ENCODE assay signal across 16 cellular contexts in genomic region chr11:14339356-14339755, GRCh38. TPM values are rescaled to one million over a fixed set of nuclear protein-coding genes. Genes with fewer than 3 reads are reported as not detected.
DNase-seq lines count a peak whose midpoint lies in the region; ATAC-seq, FAIRE-seq and TF ChIP-seq lines count a peak whose summit lies in the region.
"Had no signal": no experiment of that assay in that cellular context is flagged by ENCODE, and none has a peak within 500 bp of the region (broad histone marks: within the 10 kb centered on the region; RNA-seq: fewer than 3 reads in every experiment).

No MANE protein-coding gene starts in this region.

- intact Hi-C loops in pancreas (cut with DNase I) (no loop called here), head of caudate nucleus (cut with DNase I) (no loop called here), upper lobe of right lung (cut with DNase I) (no loop called here)

- no peak for FAIRE-seq in GM12891 (lab: Jason Lieb, UNC)
- FAIRE-seq in colon (lab: Jason Lieb, UNC), result peak; percentile 64
- FAIRE-seq in pancreas (lab: Jason Lieb, UNC), result peak; percentile 5
- FAIRE-seq in HTR-8/SVneo (lab: Jason Lieb, UNC), result no peak
- FAIRE-seq: HepG2 had no signal

- H3K9me3 ChIP-seq in HUES64 (ENCODE audit: insufficient read depth, low read depth, low read length) (peaks cover 8% of the 10 kb centered on the region; the same call in 1 of the 2 replicates), pancreas (no peaks in the 10 kb centered on the region), upper lobe of right lung (peaks cover 8% of the 10 kb centered on the region)

- H3K36me3 ChIP-seq in HUES64 (ENCODE audit: insufficient read depth, low read length) (no peaks in the 10 kb centered on the region), pancreas (no peaks in the 10 kb centered on the region), upper lobe of right lung (no peaks in the 10 kb centered on the region)

- no peak for ATAC-seq in pancreas
- ATAC-seq in upper lobe of right lung, result no peak
- ATAC-seq: HepG2, Right ventricle myocardium inferior had no signal

- no peak for DNase-seq in GM12891 (ENCODE audit: insufficient read length, low spot score)
- DNase-seq in pancreas, result no peak
- no peak for DNase-seq in HTR-8/SVneo (ENCODE audit: insufficient read length, low spot score)
- no peak for DNase-seq in head of caudate nucleus
- DNase-seq in upper lobe of right lung, result no peak
- DNase-seq: Caco-2, NCI-H187 treated with DMSO at 0.1 percent for 48 hours, NCI-H446 treated with DMSO at 0.1 percent for 48 hours, NCI-H774, PC-9 had no signal

- no peak overlapping the region for H3K9ac ChIP-seq in HUES64 (ENCODE audit: low read depth, low read length)

- no CpG with 5 or more reads among the region's 1 CpG for WGBS in HUES64
- 81 to 92% methylated on average over 1 of the region's 1 CpG for WGBS in pancreas, 2 donors

- no peak for TF ChIP-seq CTCF in pancreas (IDR thresholded peaks at IDR 0.05)
- no peak for TF ChIP-seq CTCF in upper lobe of right lung (IDR thresholded peaks at IDR 0.05)

- H3K4me1 ChIP-seq in HUES64 (ENCODE audit: insufficient read depth, low read length), result peaks cover 89% of the 10 kb centered on the region
- H3K4me1 ChIP-seq in pancreas, result no peaks in the 10 kb centered on the region
- H3K4me1 ChIP-seq in upper lobe of right lung, result peaks cover 5% of the 10 kb centered on the region
- H3K4me1 ChIP-seq: Caco-2 had no signal

- TF ChIP-seq POLR2A in GM12891 (IDR thresholded peaks at IDR 0.05; ENCODE audit: low read depth, low read length), result no peak

- peak overlapping the region; percentile 80; the same call in 1 of the 2 replicates for H3K27ac ChIP-seq in HUES64 (ENCODE audit: low read depth, low read length)
- H3K27ac ChIP-seq in pancreas, result no peak overlapping the region
- no peak overlapping the region for H3K27ac ChIP-seq in upper lobe of right lung
- H3K27ac ChIP-seq: HL-60, PC-9, SK-N-MC had no signal

- H3K27me3 ChIP-seq in HUES64 (ENCODE audit: insufficient read depth, low read length) (no peaks in the 10 kb centered on the region), pancreas (no peaks in the 10 kb centered on the region), upper lobe of right lung (no peaks in the 10 kb centered on the region)

- peak overlapping the region; percentile 8; the same call in 1 of the 2 replicates for H3K4me3 ChIP-seq in HUES64 (ENCODE audit: low read length)
- no peak overlapping the region for H3K4me3 ChIP-seq in pancreas
- no peak overlapping the region for H3K4me3 ChIP-seq in upper lobe of right lung
- H3K4me3 ChIP-seq: PC-9, SK-N-MC had no signal

TF ChIP-seq in GM12891, 5 proteins besides CTCF, POLR2A, EP300 and RAD21:
- TF ChIP-seq SPI1 (IDR thresholded peaks at IDR 0.05; ENCODE audit: low read depth, low read length) (peak; percentile 77), POU2F2 (IDR thresholded peaks at IDR 0.05; ENCODE audit: low read depth, low read length) (no peak)

RNA-seq across cellular contexts. Expression of gene RRAS2, which starts 19.6 kb away (rescaled TPM):
- polyA plus RNA-seq in GM12891 (2012; ENCODE audit: low read depth, missing spikeins), result 24.3 TPM
- 114 TPM for polyA plus RNA-seq in HUES64 (2013, experiment 1 of 2)
- polyA plus RNA-seq in HUES64 (2013, experiment 2 of 2), result 116 TPM
- total RNA-seq in pancreas (10 to 100 TPM; 14.0 to 21.8 (median 15.6) TPM), upper lobe of right lung (47.1 TPM)
- polyA plus RNA-seq in pancreas, result 10 to 100 TPM in 1 of 2 donors, 1 to 10 TPM in 1; 9.0 to 10.2 TPM
